2 cellular contexts compared by ENCODE assay signal in the genomic region with DNA sequence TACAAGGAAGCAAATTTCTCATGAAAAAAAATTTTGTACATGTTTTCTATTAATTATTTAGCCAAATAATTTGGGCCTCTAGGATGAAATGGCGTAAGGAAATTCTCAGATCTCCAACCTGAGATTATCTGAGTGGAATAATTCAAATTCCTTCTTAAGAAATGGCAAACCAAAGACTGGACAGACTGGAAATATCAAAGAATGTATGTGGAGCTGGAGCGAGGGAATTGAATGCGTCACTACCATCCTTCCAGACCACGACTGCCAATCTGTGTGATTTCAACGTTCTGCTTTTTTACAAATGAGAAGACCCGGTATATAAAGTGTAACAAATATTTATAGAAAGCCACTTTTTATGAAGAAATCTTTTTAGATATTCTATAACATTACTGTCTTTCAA.
TF ChIP-seq lines count a peak whose summit lies in the region.

No MANE protein-coding gene starts in this region.

TF ChIP-seq in liver, 16 proteins besides CTCF, POLR2A, EP300 and RAD21:
- TF ChIP-seq, protein P1, sequence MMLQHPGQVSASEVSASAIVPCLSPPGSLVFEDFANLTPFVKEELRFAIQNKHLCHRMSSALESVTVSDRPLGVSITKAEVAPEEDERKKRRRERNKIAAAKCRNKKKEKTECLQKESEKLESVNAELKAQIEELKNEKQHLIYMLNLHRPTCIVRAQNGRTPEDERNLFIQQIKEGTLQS (IDR thresholded peaks at IDR 0.05) = no peak
- TF ChIP-seq FOXA1 (IDR thresholded peaks at IDR 0.05) (no peak), JUND (IDR thresholded peaks at IDR 0.05) (peak in 1 of 2 donors; percentile 18), SP1 (IDR thresholded peaks at IDR 0.05) (no peak), NR2F2 (IDR thresholded peaks at IDR 0.05) (no peak), GABPA (IDR thresholded peaks at IDR 0.05 in 1 of 2, conservative IDR thresholded peaks at IDR 0.05 in 1 of 2) (no peak), HNF4A (conservative IDR thresholded peaks at IDR 0.05) (no peak), RXRA (IDR thresholded peaks at IDR 0.05) (no peak)
- TF ChIP-seq, protein P2, sequence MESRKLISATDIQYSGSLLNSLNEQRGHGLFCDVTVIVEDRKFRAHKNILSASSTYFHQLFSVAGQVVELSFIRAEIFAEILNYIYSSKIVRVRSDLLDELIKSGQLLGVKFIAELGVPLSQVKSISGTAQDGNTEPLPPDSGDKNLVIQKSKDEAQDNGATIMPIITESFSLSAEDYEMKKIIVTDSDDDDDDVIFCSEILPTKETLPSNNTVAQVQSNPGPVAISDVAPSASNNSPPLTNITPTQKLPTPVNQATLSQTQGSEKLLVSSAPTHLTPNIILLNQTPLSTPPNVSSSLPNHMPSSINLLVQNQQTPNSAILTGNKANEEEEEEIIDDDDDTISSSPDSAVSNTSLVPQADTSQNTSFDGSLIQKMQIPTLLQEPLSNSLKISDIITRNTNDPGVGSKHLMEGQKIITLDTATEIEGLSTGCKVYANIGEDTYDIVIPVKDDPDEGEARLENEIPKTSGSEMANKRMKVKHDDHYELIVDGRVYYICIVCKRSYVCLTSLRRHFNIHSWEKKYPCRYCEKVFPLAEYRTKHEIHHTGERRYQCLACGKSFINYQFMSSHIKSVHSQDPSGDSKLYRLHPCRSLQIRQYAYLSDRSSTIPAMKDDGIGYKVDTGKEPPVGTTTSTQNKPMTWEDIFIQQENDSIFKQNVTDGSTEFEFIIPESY (IDR thresholded peaks at IDR 0.05) = peak; percentile 10

TF ChIP-seq in HepG2, 621 proteins besides CTCF, POLR2A, EP300 and RAD21:
- TF ChIP-seq ZNF614 (CRISPR knock-in tag; IDR thresholded peaks at IDR 0.05; ENCODE audit: borderline replicate concordance) (no peak), CREM (IDR thresholded peaks at IDR 0.05) (no peak), CREM (CRISPR knock-in tag; IDR thresholded peaks at IDR 0.05) (no peak), ISX (CRISPR knock-in tag; conservative IDR thresholded peaks at IDR 0.05) (no peak), MLLT10 (CRISPR knock-in tag; IDR thresholded peaks at IDR 0.05) (no peak), ZMYM4 (CRISPR knock-in tag; IDR thresholded peaks at IDR 0.05) (no peak), RORA (CRISPR knock-in tag; IDR thresholded peaks at IDR 0.05) (no peak), CBX2 (IDR thresholded peaks at IDR 0.05; ENCODE audit: low read depth, low read length) (no peak), CBX2 (CRISPR knock-in tag; IDR thresholded peaks at IDR 0.05; ENCODE audit: low read depth) (no peak)
- TF ChIP-seq, protein P3, sequence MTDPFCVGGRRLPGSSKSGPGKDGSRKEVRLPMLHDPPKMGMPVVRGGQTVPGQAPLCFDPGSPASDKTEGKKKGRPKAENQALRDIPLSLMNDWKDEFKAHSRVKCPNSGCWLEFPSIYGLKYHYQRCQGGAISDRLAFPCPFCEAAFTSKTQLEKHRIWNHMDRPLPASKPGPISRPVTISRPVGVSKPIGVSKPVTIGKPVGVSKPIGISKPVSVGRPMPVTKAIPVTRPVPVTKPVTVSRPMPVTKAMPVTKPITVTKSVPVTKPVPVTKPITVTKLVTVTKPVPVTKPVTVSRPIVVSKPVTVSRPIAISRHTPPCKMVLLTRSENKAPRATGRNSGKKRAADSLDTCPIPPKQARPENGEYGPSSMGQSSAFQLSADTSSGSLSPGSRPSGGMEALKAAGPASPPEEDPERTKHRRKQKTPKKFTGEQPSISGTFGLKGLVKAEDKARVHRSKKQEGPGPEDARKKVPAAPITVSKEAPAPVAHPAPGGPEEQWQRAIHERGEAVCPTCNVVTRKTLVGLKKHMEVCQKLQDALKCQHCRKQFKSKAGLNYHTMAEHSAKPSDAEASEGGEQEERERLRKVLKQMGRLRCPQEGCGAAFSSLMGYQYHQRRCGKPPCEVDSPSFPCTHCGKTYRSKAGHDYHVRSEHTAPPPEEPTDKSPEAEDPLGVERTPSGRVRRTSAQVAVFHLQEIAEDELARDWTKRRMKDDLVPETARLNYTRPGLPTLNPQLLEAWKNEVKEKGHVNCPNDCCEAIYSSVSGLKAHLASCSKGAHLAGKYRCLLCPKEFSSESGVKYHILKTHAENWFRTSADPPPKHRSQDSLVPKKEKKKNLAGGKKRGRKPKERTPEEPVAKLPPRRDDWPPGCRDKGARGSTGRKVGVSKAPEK (CRISPR knock-in tag; IDR thresholded peaks at IDR 0.05; ENCODE audit: borderline replicate concordance) = no peak
- TF ChIP-seq, protein P4, sequence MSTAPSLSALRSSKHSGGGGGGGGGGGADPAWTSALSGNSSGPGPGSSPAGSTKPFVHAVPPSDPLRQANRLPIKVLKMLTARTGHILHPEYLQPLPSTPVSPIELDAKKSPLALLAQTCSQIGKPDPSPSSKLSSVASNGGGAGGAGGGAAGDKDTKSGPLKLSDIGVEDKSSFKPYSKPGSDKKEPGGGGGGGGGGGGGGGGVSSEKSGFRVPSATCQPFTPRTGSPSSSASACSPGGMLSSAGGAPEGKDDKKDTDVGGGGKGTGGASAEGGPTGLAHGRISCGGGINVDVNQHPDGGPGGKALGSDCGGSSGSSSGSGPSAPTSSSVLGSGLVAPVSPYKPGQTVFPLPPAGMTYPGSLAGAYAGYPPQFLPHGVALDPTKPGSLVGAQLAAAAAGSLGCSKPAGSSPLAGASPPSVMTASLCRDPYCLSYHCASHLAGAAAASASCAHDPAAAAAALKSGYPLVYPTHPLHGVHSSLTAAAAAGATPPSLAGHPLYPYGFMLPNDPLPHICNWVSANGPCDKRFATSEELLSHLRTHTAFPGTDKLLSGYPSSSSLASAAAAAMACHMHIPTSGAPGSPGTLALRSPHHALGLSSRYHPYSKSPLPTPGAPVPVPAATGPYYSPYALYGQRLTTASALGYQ (CRISPR knock-in tag; IDR thresholded peaks at IDR 0.05) = no peak
